ENCODE assay signal across 1 cellular context in genomic region chr2:41992700-41993070, GRCh38.
TF ChIP-seq lines count a peak whose summit lies in the region.

No MANE protein-coding gene starts in this region.

TF ChIP-seq in H1, 55 proteins besides CTCF, POLR2A, EP300 and RAD21 (continued from another document):
- TF ChIP-seq SAP30 (IDR thresholded peaks at IDR 0.05; ENCODE audit: insufficient read depth, insufficient replicate concordance, low read length) (no peak), YY1 (IDR thresholded peaks at IDR 0.05; ENCODE audit: low read depth, low read length) (no peak), ATF3 (IDR thresholded peaks at IDR 0.05; ENCODE audit: insufficient read depth, low read depth, low read length) (no peak), GABPA (IDR thresholded peaks at IDR 0.05; ENCODE audit: borderline replicate concordance, insufficient read depth, low read length) (no peak), FOSL1 (IDR thresholded peaks at IDR 0.05; ENCODE audit: insufficient read depth, low read depth, low read length) (no peak), RNF2 (IDR thresholded peaks at IDR 0.05; ENCODE audit: borderline replicate concordance, low read depth, low read length, missing control alignments, poor library complexity, severe bottlenecking) (no peak), CBX5 (IDR thresholded peaks at IDR 0.05; ENCODE audit: low read depth, low read length) (no peak), TAF7 (optimal IDR thresholded peaks at IDR 0.05; ENCODE audit: borderline replicate concordance, low read depth, low read length) (no peak)
